ENCODE assay signal across 15 cellular contexts in genomic region chr3:187970106-187970505, GRCh38.
DNase-seq lines count a peak whose midpoint lies in the region; ATAC-seq and TF ChIP-seq lines count a peak whose summit lies in the region.
"Had no signal": no experiment of that assay in that cellular context is flagged by ENCODE, and none has a peak within 500 bp of the region (broad histone marks: within the 10 kb centered on the region; RNA-seq: fewer than 3 reads in every experiment).

No MANE protein-coding gene starts in this region.

- H3K27ac Mint-ChIP-seq in activated CD8-positive, alpha-beta memory T cell treated with anti-CD3 and anti-CD28 coated beads, Interleukin-2, amount 10 ng/mL, durations not matched to agents 7 days and 5 days: no peak overlapping the region
- H3K27ac Mint-ChIP-seq: CD4-positive, alpha-beta memory T cell; H9 had no signal

- no peaks in the 10 kb centered on the region for H3K9me3 ChIP-seq in DOHH2 (ENCODE audit: control insufficient read depth, insufficient read depth, low read length)
- H3K9me3 ChIP-seq in Karpas-422 (ENCODE audit: low read length): no peaks in the 10 kb centered on the region
- no peaks in the 10 kb centered on the region for H3K9me3 ChIP-seq in OCI-LY7 (ENCODE audit: low read length)
- H3K9me3 ChIP-seq in neutrophil: no peaks in the 10 kb centered on the region
- H3K9me3 ChIP-seq: BE2C had no signal

- H4K20me1 ChIP-seq in DOHH2 (ENCODE audit: control insufficient read depth, insufficient read depth, low read depth, low read length) (no peaks in the 10 kb centered on the region), Karpas-422 (ENCODE audit: insufficient read depth, low read depth, low read length) (no peaks in the 10 kb centered on the region), OCI-LY7 (ENCODE audit: insufficient read depth, low read length) (no peaks in the 10 kb centered on the region)

- no peak for TF ChIP-seq CTCF in DOHH2 (IDR thresholded peaks at IDR 0.05; ENCODE audit: low read depth, low read length, poor library complexity, severe bottlenecking)
- no peak for TF ChIP-seq CTCF in OCI-LY7 (conservative IDR thresholded peaks at IDR 0.05; ENCODE audit: low read length)
- TF ChIP-seq CTCF in neutrophil (IDR thresholded peaks at IDR 0.05): no peak

- H3F3A ChIP-seq in DOHH2 (ENCODE audit: control insufficient read depth, insufficient read depth): peaks cover 91% of the 10 kb centered on the region

- peaks cover 54% of the 10 kb centered on the region for H3K36me3 ChIP-seq in DOHH2 (ENCODE audit: control insufficient read depth, low read length)
- no peaks in the 10 kb centered on the region for H3K36me3 ChIP-seq in Karpas-422 (ENCODE audit: insufficient read depth, low read length)
- peaks cover 10% of the 10 kb centered on the region; the same call in 1 of the 2 replicates for H3K36me3 ChIP-seq in OCI-LY7 (ENCODE audit: insufficient read depth, low read length)
- H3K36me3 ChIP-seq in neutrophil: no peaks in the 10 kb centered on the region
- H3K36me3 ChIP-seq: BE2C had no signal

- no peaks in the 10 kb centered on the region for H3K36me3 Mint-ChIP-seq in activated CD8-positive, alpha-beta memory T cell treated with anti-CD3 and anti-CD28 coated beads, Interleukin-2, amount 10 ng/mL, durations not matched to agents 7 days and 5 days
- H3K36me3 Mint-ChIP-seq: CD14-positive monocyte; CD4-positive, alpha-beta memory T cell had no signal

- DNase-seq in Karpas-422 (peak; percentile 86), OCI-LY7 (ENCODE audit: low spot score) (peak; percentile 61), SW480 (ENCODE audit: low spot score) (no peak)
- no peak for DNase-seq in activated CD8-positive, alpha-beta memory T cell treated with anti-CD3 and anti-CD28 coated beads, Interleukin-2, amount 10 ng/mL, durations not matched to agents 7 days and 5 days
- DNase-seq: ACHN; BE2C; CD4-positive, alpha-beta memory T cell; DMS153; DMS79; GF-D8; H9 had no signal

- H3K4me2 ChIP-seq in DOHH2 (ENCODE audit: low read length) (peak overlapping the region; percentile 84), Karpas-422 (ENCODE audit: low read depth, low read length, poor library complexity, severe bottlenecking) (peak overlapping the region; percentile 78), OCI-LY7 (ENCODE audit: low read length) (peak overlapping the region; percentile 86)

- H3K4me1 ChIP-seq in DOHH2 (ENCODE audit: control insufficient read depth, low read length) (peaks cover 100% of the 10 kb centered on the region), Karpas-422 (ENCODE audit: low read length) (peaks cover 99% of the 10 kb centered on the region), OCI-LY7 (ENCODE audit: insufficient read depth, low read length, poor library complexity, severe bottlenecking) (peaks cover 99% of the 10 kb centered on the region), neutrophil (ENCODE audit: control insufficient read depth in 1 of 2, insufficient read depth in 1 of 2, low read depth in 1 of 2, low read length in 1 of 2) (peaks cover 56 to 64% of the 10 kb centered on the region in 2 experiments)
- H3K4me1 ChIP-seq: BE2C had no signal

- no peaks in the 10 kb centered on the region for H3K9me3 Mint-ChIP-seq in activated CD8-positive, alpha-beta memory T cell treated with anti-CD3 and anti-CD28 coated beads, Interleukin-2, amount 10 ng/mL, durations not matched to agents 7 days and 5 days (ENCODE audit: low read depth)
- H3K9me3 Mint-ChIP-seq: CD14-positive monocyte; CD4-positive, alpha-beta memory T cell; H9 had no signal

- H3K9me2 ChIP-seq in DOHH2 (replicated peaks; ENCODE audit: control insufficient read depth, low read length) (no peaks in the 10 kb centered on the region), Karpas-422 (replicated peaks; ENCODE audit: insufficient read depth, low read length) (no peaks in the 10 kb centered on the region), OCI-LY7 (ENCODE audit: insufficient read depth, low read length) (no peaks in the 10 kb centered on the region)

- H3K4me1 Mint-ChIP-seq in activated CD8-positive, alpha-beta memory T cell treated with anti-CD3 and anti-CD28 coated beads, Interleukin-2, amount 10 ng/mL, durations not matched to agents 7 days and 5 days: peaks cover 19% of the 10 kb centered on the region

- ATAC-seq in HG03469 (IDR thresholded peaks at IDR 0.05; ENCODE audit: unreplicated experiment): no peak
- no peak for ATAC-seq in activated CD8-positive, alpha-beta memory T cell treated with anti-CD3 and anti-CD28 coated beads, Interleukin-2, amount 10 ng/mL, durations not matched to agents 7 days and 5 days

- no peaks in the 10 kb centered on the region for H3K27me3 ChIP-seq in DOHH2 (ENCODE audit: control insufficient read depth, low read length)
- no peaks in the 10 kb centered on the region for H3K27me3 ChIP-seq in Karpas-422 (ENCODE audit: low read length)
- no peaks in the 10 kb centered on the region for H3K27me3 ChIP-seq in neutrophil
- H3K27me3 ChIP-seq: BE2C had no signal

- no peak overlapping the region for H3K4me3 Mint-ChIP-seq in activated CD8-positive, alpha-beta memory T cell treated with anti-CD3 and anti-CD28 coated beads, Interleukin-2, amount 10 ng/mL, durations not matched to agents 7 days and 5 days
- H3K4me3 Mint-ChIP-seq: CD14-positive monocyte; CD4-positive, alpha-beta memory T cell; H9 had no signal

- CTCF ChIA-PET in OCI-LY7 (lab: Charles Lee; ENCODE audit: unreplicated experiment): interaction anchor here (0.6 to 2.1 kb wide), 3 partner anchors 24 to 225 kb away, joined by 3 to 5 read pairs (median 3); partner anchors contain the start of gene BCL6
- CTCF ChIA-PET in activated CD8-positive, alpha-beta memory T cell treated with anti-CD3 and anti-CD28 coated beads, Interleukin-2, amount 10 ng/mL, durations not matched to agents 7 days and 5 days (lab: Charles Lee): no interaction called here

- H2AFZ ChIP-seq in Karpas-422 (ENCODE audit: low read length) (no peak overlapping the region), OCI-LY7 (ENCODE audit: low read length) (no peak overlapping the region)

- H3K27me3 Mint-ChIP-seq in activated CD8-positive, alpha-beta memory T cell treated with anti-CD3 and anti-CD28 coated beads, Interleukin-2, amount 10 ng/mL, durations not matched to agents 7 days and 5 days: peaks cover 20% of the 10 kb centered on the region

- TSS peak; percentile 91 for BruUV-seq in OCI-LY7 (replicated peaks; lab: Mats Ljungman, UMichigan)

- H3K79me2 ChIP-seq in DOHH2 (ENCODE audit: control insufficient read depth, low read length): peaks cover 39% of the 10 kb centered on the region
- no peaks in the 10 kb centered on the region for H3K79me2 ChIP-seq in Karpas-422 (ENCODE audit: low read length)
- peaks cover 41% of the 10 kb centered on the region; the same call in 1 of the 2 replicates for H3K79me2 ChIP-seq in OCI-LY7 (ENCODE audit: insufficient read depth, low read depth, low read length)

- H3K27ac ChIP-seq in DOHH2 (ENCODE audit: low read depth, low read length) (peak overlapping the region; percentile 99), Karpas-422 (ENCODE audit: low read length) (peak overlapping the region; percentile 97), OCI-LY7 (ENCODE audit: low read depth, low read length, poor library complexity, severe bottlenecking) (peak overlapping the region; percentile 99), neutrophil (peak overlapping the region; percentile 90)

- H3K4me3 ChIP-seq in DOHH2 (ENCODE audit: low read length): peak overlapping the region; percentile 67
- H3K4me3 ChIP-seq in Karpas-422 (ENCODE audit: low read length): peak overlapping the region; percentile 13; the same call in 1 of the 2 replicates
- peak overlapping the region; percentile 13 for H3K4me3 ChIP-seq in OCI-LY7 (ENCODE audit: low read depth, low read length, poor library complexity, severe bottlenecking)
- no peak overlapping the region for H3K4me3 ChIP-seq in neutrophil (ENCODE audit: low read depth in 1 of 2, low read length in 1 of 2)

- POLR2A ChIA-PET in OCI-LY7 (lab: Charles Lee): interaction anchor here (0.6 to 18.1 kb wide), 18 partner anchors 7 to 416 kb away, joined by 3 to 1356 read pairs (median 12); partner anchors contain the start of gene BCL6

- H3K9ac ChIP-seq in Karpas-422 (ENCODE audit: low read length): peak overlapping the region; percentile 69

- intact Hi-C loops in OCI-LY7 (cut with micrococcal nuclease; ENCODE audit: unreplicated experiment): loop anchor here (10.0 kb wide), 1 partner anchor 945 kb away; no protein-coding TSS in a partner anchor

Comparison
In these comparisons a context has a peak if more than half of its experiments do, and no peak if none do; other contexts are left out.
1. H3K4me3 ChIP-seq: peak in DOHH2 (single experiment), Karpas-422 (single experiment) and OCI-LY7 (single experiment); none in neutrophil (0 of 2).
2. DNase-seq: peak in Karpas-422 (single experiment) and OCI-LY7 (single experiment); none in activated CD8-positive, alpha-beta memory T cell treated with anti-CD3 and anti-CD28 coated beads, Interleukin-2, amount 10 ng/mL, durations not matched to agents 7 days and 5 days (single experiment) and SW480 (single experiment).
3. Peak in every context shown above with its lines, with median percentiles within 50 percentile points of each other: H3K27ac ChIP-seq and H3K4me2 ChIP-seq.